20 cellular contexts compared by ENCODE assay signal in genomic region chr19:40842012-40842411, GRCh38. TPM values are rescaled to one million over a fixed set of nuclear protein-coding genes. Genes with fewer than 3 reads are reported as not detected.
"Had no signal": no experiment of that assay in that cellular context is flagged by ENCODE, and none has a peak within 500 bp of the region (broad histone marks: within the 10 kb centered on the region; RNA-seq: fewer than 3 reads in every experiment).

No MANE protein-coding gene starts in this region.

RNA-seq across cellular contexts. Expression of gene CYP2A6, which starts 8.2 kb away (rescaled TPM):
- total RNA-seq: activated naive CD4-positive, alpha-beta T cell treated with anti-CD3 and anti-CD28 coated beads for 36 hours; activated T-cell treated with anti-CD3 and anti-CD28 coated beads, Interleukin-2, amount 50 U/mL, for 72 hours; activated T-helper 1 cell treated with anti-CD3 and anti-CD28 coated beads, Interleukin-12 subunit alpha, Interleukin-12 subunit beta, Interleukin-2, Interleukin-4 antibody, amounts not matched to agents 30 ng/mL and 10 ng/mL and 1 ng/mL, durations not matched to agents 14 hours and 24 hours and 36 hours; activated T-helper 17 cell treated with anti-CD3 and anti-CD28 coated beads, Interleukin-2, amount 50 U/mL, for 72 hours; activated T-helper 2 cell treated with anti-CD3 and anti-CD28 coated beads, Interferon-gamma antibody, Interleukin-2, Interleukin-4, amounts not matched to agents 10 μg/mL and 5 μg/mL and 100 μg/mL, durations not matched to agents 14 hours and 24 hours and 36 hours; aorta; ascending aorta; body of pancreas; bronchial epithelial cell; cardiac septum; cerebellum; chondrocyte had no signal
- polyA plus RNA-seq: cardiac muscle cell had no signal

RNA-seq across cellular contexts. Expression of gene CYP2A7, which starts 40.0 kb away (rescaled TPM):
- total RNA-seq: activated naive CD4-positive, alpha-beta T cell treated with anti-CD3 and anti-CD28 coated beads for 36 hours; activated naive CD4-positive, alpha-beta T cell treated with anti-CD3 and anti-CD28 coated beads, Interleukin-2, amount 50 U/mL, for 72 hours; activated naive CD8-positive, alpha-beta T cell treated with anti-CD3 and anti-CD28 coated beads for 36 hours; activated naive CD8-positive, alpha-beta T cell treated with anti-CD3 and anti-CD28 coated beads, Interleukin-2, amount 10 ng/mL, durations not matched to agents 7 days and 5 days; activated T-cell treated with anti-CD3 and anti-CD28 coated beads, Interleukin-2, amount 50 U/mL, for 4 hours; activated T-cell treated with anti-CD3 and anti-CD28 coated beads, Interleukin-2, amount 50 U/mL, for 72 hours; activated T-helper 1 cell treated with anti-CD3 and anti-CD28 coated beads, Interleukin-12 subunit alpha, Interleukin-12 subunit beta, Interleukin-2, Interleukin-4 antibody, amounts not matched to agents 30 ng/mL and 10 ng/mL and 1 ng/mL, durations not matched to agents 14 hours and 24 hours and 36 hours; activated T-helper 17 cell treated with anti-CD3 and anti-CD28 coated beads, Interleukin-2, amount 50 U/mL, for 72 hours; activated T-helper 2 cell treated with anti-CD3 and anti-CD28 coated beads, Interferon-gamma antibody, Interleukin-2, Interleukin-4, amounts not matched to agents 10 μg/mL and 5 μg/mL and 100 μg/mL, durations not matched to agents 14 hours and 24 hours and 36 hours; adrenal gland; aorta; ascending aorta; body of pancreas; breast epithelium; bronchial epithelial cell; cardiac muscle cell; cardiac septum; cerebellum; chondrocyte had no signal
- polyA plus RNA-seq: adipose tissue, adrenal gland, aorta, cardiac muscle cell had no signal
